Comparison of ENCODE assay signal across 18 cellular contexts in genomic region chr4:14636563-14636962, GRCh38.
DNase-seq lines count a peak whose midpoint lies in the region; ATAC-seq, FAIRE-seq and TF ChIP-seq lines count a peak whose summit lies in the region.
"Had no signal": no experiment of that assay in that cellular context is flagged by ENCODE, and none has a peak within 500 bp of the region (broad histone marks: within the 10 kb centered on the region; RNA-seq: fewer than 3 reads in every experiment).

No MANE protein-coding gene starts in this region.

- H3K27ac ChIP-seq in A673 (ENCODE audit: low read depth, low read length, poor library complexity, severe bottlenecking), result peak overlapping the region; percentile 75
- H3K27ac ChIP-seq: C4-2B had no signal

- no peaks in the 10 kb centered on the region for H3K36me3 Mint-ChIP-seq in stimulated activated effector memory CD8-positive, alpha-beta T cell treated with anti-CD3 and anti-CD28 coated beads, Interleukin-12 subunit alpha, Interleukin-12 subunit beta, amount 100 ng/mL, for 72 hours
- H3K36me3 Mint-ChIP-seq in chondrocyte (ENCODE audit: low read depth), result no peaks in the 10 kb centered on the region
- H3K36me3 Mint-ChIP-seq in activated CD4-positive, alpha-beta memory T cell treated with anti-CD3 and anti-CD28 coated beads for 36 hours, result no peaks in the 10 kb centered on the region
- H3K36me3 Mint-ChIP-seq: CD4-positive, alpha-beta memory T cell had no signal

- ATAC-seq in HG03442 (IDR thresholded peaks at IDR 0.05; ENCODE audit: unreplicated experiment), result peak; percentile 61
- peak; percentile 42 for ATAC-seq in stimulated activated effector memory CD8-positive, alpha-beta T cell treated with anti-CD3 and anti-CD28 coated beads, Interleukin-12 subunit alpha, Interleukin-12 subunit beta, amount 100 ng/mL, for 72 hours
- ATAC-seq in GM19328 (IDR thresholded peaks at IDR 0.05; ENCODE audit: unreplicated experiment), result no peak

- no peak for TF ChIP-seq CTCF in A673 (conservative IDR thresholded peaks at IDR 0.05; ENCODE audit: low read depth, low read length)
- TF ChIP-seq CTCF in bronchial epithelial cell (IDR thresholded peaks at IDR 0.05; ENCODE audit: insufficient read depth, low read length, severe bottlenecking), result no peak
- no peak for TF ChIP-seq CTCF in chondrocyte (IDR thresholded peaks at IDR 0.05)

- H3K9me3 ChIP-seq in A673 (ENCODE audit: low read depth, low read length, poor library complexity, severe bottlenecking), result peaks cover 12% of the 10 kb centered on the region
- H3K9me3 ChIP-seq: BE2C had no signal

- H3K4me1 ChIP-seq in A673 (ENCODE audit: insufficient read depth, low read length, poor library complexity, severe bottlenecking), result peaks cover 37% of the 10 kb centered on the region
- H3K4me1 ChIP-seq: BE2C had no signal

- intact Hi-C loops in A673 (cut with micrococcal nuclease; ENCODE audit: unreplicated experiment), result loop anchor here (10.0 kb wide), 1 partner anchor 752 kb away; no protein-coding TSS in a partner anchor
- intact Hi-C loops in activated CD4-positive, alpha-beta memory T cell treated with anti-CD3 and anti-CD28 coated beads for 36 hours (cut with micrococcal nuclease), result no loop called here

- H3K27me3 ChIP-seq in A673 (replicated peaks; ENCODE audit: insufficient read depth, low read depth, low read length, poor library complexity), result no peaks in the 10 kb centered on the region
- H3K27me3 ChIP-seq in bronchial epithelial cell (ENCODE audit: control insufficient read depth, insufficient read depth, low read length), result peaks cover 2% of the 10 kb centered on the region
- H3K27me3 ChIP-seq: BE2C had no signal

- BruUV-seq in A673 (replicated peaks; lab: Mats Ljungman, UMichigan), result no TSS peak

- H3K27me3 Mint-ChIP-seq in chondrocyte (ENCODE audit: low read depth), result peaks cover 2% of the 10 kb centered on the region
- peaks cover 2% of the 10 kb centered on the region for H3K27me3 Mint-ChIP-seq in activated CD4-positive, alpha-beta memory T cell treated with anti-CD3 and anti-CD28 coated beads for 36 hours

- no peak for DNase-seq in A673 (ENCODE audit: low spot score)
- DNase-seq in bronchial epithelial cell (ENCODE audit: low read depth), result peak; percentile 11
- DNase-seq in stimulated activated effector memory CD8-positive, alpha-beta T cell treated with anti-CD3 and anti-CD28 coated beads, Interleukin-12 subunit alpha, Interleukin-12 subunit beta, amount 100 ng/mL, for 72 hours (ENCODE audit: low spot score in 2 of 2), result no peak
- no peak for DNase-seq in DMS 273 (lab: John Stamatoyannopoulos, UW; ENCODE audit: unreplicated experiment)
- DNase-seq in chondrocyte (ENCODE audit: low spot score), result no peak
- no peak for DNase-seq in activated CD4-positive, alpha-beta memory T cell treated with anti-CD3 and anti-CD28 coated beads for 36 hours
- DNase-seq: BE2C; CD4-positive, alpha-beta memory T cell; DMS153; DMS79 treated with DMSO at 0.1 percent for 48 hours; EL; HCEC 1CT; HFFc6 had no signal

- no peaks in the 10 kb centered on the region for H3K4me1 Mint-ChIP-seq in stimulated activated effector memory CD8-positive, alpha-beta T cell treated with anti-CD3 and anti-CD28 coated beads, Interleukin-12 subunit alpha, Interleukin-12 subunit beta, amount 100 ng/mL, for 72 hours
- H3K4me1 Mint-ChIP-seq in chondrocyte (ENCODE audit: low read depth), result no peaks in the 10 kb centered on the region
- no peaks in the 10 kb centered on the region for H3K4me1 Mint-ChIP-seq in activated CD4-positive, alpha-beta memory T cell treated with anti-CD3 and anti-CD28 coated beads for 36 hours (ENCODE audit: low read depth)
- H3K4me1 Mint-ChIP-seq: CD4-positive, alpha-beta memory T cell; IgD-negative memory B cell had no signal

- FAIRE-seq in bronchial epithelial cell (lab: Jason Lieb, UNC), result no peak
- FAIRE-seq: G401.6 had no signal

- H3K36me3 ChIP-seq in A673 (ENCODE audit: insufficient read depth, low read length, poor library complexity, severe bottlenecking) (no peaks in the 10 kb centered on the region), bronchial epithelial cell (ENCODE audit: control insufficient read depth, insufficient read depth, low read length) (no peaks in the 10 kb centered on the region)
- H3K36me3 ChIP-seq: BE2C had no signal

- POLR2A ChIA-PET in A673 (lab: Charles Lee; ENCODE audit: low non-redundant PET), result no interaction called here
- POLR2A ChIA-PET in activated CD4-positive, alpha-beta memory T cell treated with anti-CD3 and anti-CD28 coated beads for 36 hours (lab: Charles Lee), result no interaction called here

- H3K9me3 Mint-ChIP-seq in stimulated activated effector memory CD8-positive, alpha-beta T cell treated with anti-CD3 and anti-CD28 coated beads, Interleukin-12 subunit alpha, Interleukin-12 subunit beta, amount 100 ng/mL, for 72 hours, result peaks cover 6% of the 10 kb centered on the region
- H3K9me3 Mint-ChIP-seq in chondrocyte (ENCODE audit: low read depth), result peaks cover 12% of the 10 kb centered on the region
- peaks cover 3% of the 10 kb centered on the region for H3K9me3 Mint-ChIP-seq in activated CD4-positive, alpha-beta memory T cell treated with anti-CD3 and anti-CD28 coated beads for 36 hours

- no peak overlapping the region for H3K4me3 Mint-ChIP-seq in stimulated activated effector memory CD8-positive, alpha-beta T cell treated with anti-CD3 and anti-CD28 coated beads, Interleukin-12 subunit alpha, Interleukin-12 subunit beta, amount 100 ng/mL, for 72 hours
- no peak overlapping the region for H3K4me3 Mint-ChIP-seq in chondrocyte (ENCODE audit: unreplicated experiment)
- H3K4me3 Mint-ChIP-seq in activated CD4-positive, alpha-beta memory T cell treated with anti-CD3 and anti-CD28 coated beads for 36 hours, result no peak overlapping the region
- H3K4me3 Mint-ChIP-seq: CD4-positive, alpha-beta memory T cell; HFFc6; IgD-negative memory B cell had no signal

- CTCF ChIA-PET in A673 (lab: Charles Lee), result no interaction called here
- CTCF ChIA-PET in activated CD4-positive, alpha-beta memory T cell treated with anti-CD3 and anti-CD28 coated beads for 36 hours (lab: Charles Lee), result no interaction called here

- H3K4me3 ChIP-seq in A673 (ENCODE audit: low read depth, low read length, poor library complexity, severe bottlenecking) (no peak overlapping the region), bronchial epithelial cell (ENCODE audit: low read depth, low read length) (no peak overlapping the region)

- H3K27ac Mint-ChIP-seq in stimulated activated effector memory CD8-positive, alpha-beta T cell treated with anti-CD3 and anti-CD28 coated beads, Interleukin-12 subunit alpha, Interleukin-12 subunit beta, amount 100 ng/mL, for 72 hours, result no peak overlapping the region
- no peak overlapping the region for H3K27ac Mint-ChIP-seq in chondrocyte (ENCODE audit: unreplicated experiment)
- H3K27ac Mint-ChIP-seq in activated CD4-positive, alpha-beta memory T cell treated with anti-CD3 and anti-CD28 coated beads for 36 hours, result no peak overlapping the region
- H3K27ac Mint-ChIP-seq: CD4-positive, alpha-beta memory T cell; HFFc6; IgD-negative memory B cell had no signal
